Comparison of ENCODE assay signal across 15 cellular contexts in the genomic region with DNA sequence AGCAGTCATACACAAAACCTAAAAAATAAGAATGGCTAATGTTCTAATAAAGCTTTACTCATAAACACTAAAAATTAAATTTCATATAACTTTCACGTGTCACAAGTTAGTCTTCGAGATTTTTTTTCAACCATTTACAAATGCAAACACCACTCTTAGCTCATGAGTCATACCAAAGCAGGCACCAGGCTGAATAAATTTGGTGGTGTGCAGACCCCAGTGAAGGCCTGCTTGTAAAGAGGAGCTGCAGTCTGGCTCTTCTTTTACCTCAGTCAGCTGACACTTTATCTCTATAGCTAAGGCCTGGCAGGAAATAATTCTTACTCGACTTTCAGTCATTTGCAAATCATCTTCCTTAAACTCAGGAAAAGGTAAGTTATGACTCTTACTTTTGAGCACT. TPM values are rescaled to one million over a fixed set of nuclear protein-coding genes. Genes with fewer than 3 reads are reported as not detected.
A peak's percentile ranks its signal among the peaks of the same experiment; 100 is the strongest.
DNase-seq lines count a peak whose midpoint lies in the region; ATAC-seq, FAIRE-seq and TF ChIP-seq lines count a peak whose summit lies in the region.
"Had no signal": no experiment of that assay in that cellular context is flagged by ENCODE, and none has a peak within 500 bp of the region (broad histone marks: within the 10 kb centered on the region; RNA-seq: fewer than 3 reads in every experiment).

No MANE protein-coding gene starts in this region.

- no peak overlapping the region for H3K4me2 ChIP-seq in K562 (ENCODE audit: insufficient read depth, low read length)

- CTCF ChIA-PET in K562 (lab: Yijun Ruan, JAX; ENCODE audit: low intra/inter-chr PET ratio), result no interaction called here

- peaks cover 6% of the 10 kb centered on the region; the same call in 1 of the 3 replicates for H3K79me2 ChIP-seq in K562 (ENCODE audit: control insufficient read depth, insufficient read depth, low read length)

- TF ChIP-seq EP300 in K562 (IDR thresholded peaks at IDR 0.05; ENCODE audit: low read length), result no peak

- H3K27ac ChIP-seq in K562 (ENCODE audit: extremely low read depth, low read depth, low read length) (no peak overlapping the region), mesodermal cell (ENCODE audit: low read depth, low read length, severe bottlenecking) (peak overlapping the region; percentile 6)
- H3K27ac ChIP-seq: SJSA1 had no signal

- no peak for TF ChIP-seq CTCF in K562 (IDR thresholded peaks at IDR 0.05 in 2 of 3, conservative IDR thresholded peaks at IDR 0.05 in 1 of 3; ENCODE audit: insufficient read depth in 2 of 3, low read depth in 1 of 3, low read length in 3 of 3)

- WGBS in K562 (ENCODE audit: insufficient coverage, low coverage, missing lambda C conversion rate), result 58% methylated on average over 3 of the region's 3 CpGs
- WGBS in mesodermal cell (ENCODE audit: insufficient coverage in 2 of 2), 2 experiments, result 100% methylated on average over 1 of the region's 3 CpGs; no CpG with 5 or more reads in 1 of the 2 experiments

- POLR2A ChIA-PET in K562 (lab: Yijun Ruan, JAX), result interaction anchor here (0.6 to 1.7 kb wide), 3 partner anchors 10 to 84 kb away, joined by 3 to 10 read pairs (median 5); no protein-coding TSS in a partner anchor

- H3K36me3 ChIP-seq in K562 (ENCODE audit: control insufficient read depth, insufficient read depth, low read length) (peaks cover 13% of the 10 kb centered on the region; the same call in 2 of the 3 replicates), mesodermal cell (ENCODE audit: control insufficient read depth, insufficient read depth, low read length) (peaks cover 19% of the 10 kb centered on the region)
- H3K36me3 ChIP-seq: HAP-1 had no signal

- no peaks in the 10 kb centered on the region for H3K9me1 ChIP-seq in K562 (ENCODE audit: control insufficient read depth, insufficient read depth, low read length)

- no peak for FAIRE-seq in K562 (lab: Jason Lieb, UNC)

- no peak overlapping the region for H3K9ac ChIP-seq in K562 (ENCODE audit: insufficient read depth in 1 of 2, low read depth in 2 of 2, low read length in 2 of 2)

- no TSS peak for BruUV-seq in K562 (replicated peaks; lab: Mats Ljungman, UMichigan)

- no peaks in the 10 kb centered on the region; a peak in 1 of 5 replicates for H3K4me1 ChIP-seq in K562 (replicated peaks in 1 of 2; ENCODE audit: control insufficient read depth in 2 of 2, insufficient read depth in 2 of 2, low read length in 2 of 2)
- H3K4me1 ChIP-seq in mesodermal cell (ENCODE audit: control insufficient read depth, insufficient read depth, low read length, poor library complexity, severe bottlenecking), result peaks cover 9% of the 10 kb centered on the region
- H3K4me1 ChIP-seq: HAP-1 had no signal

- H2AFZ ChIP-seq in K562 (ENCODE audit: low read depth, low read length), result no peak overlapping the region

- H3K4me3 ChIP-seq in K562, result no peak overlapping the region
- no peak overlapping the region for H3K4me3 ChIP-seq in mesodermal cell (ENCODE audit: extremely low read depth, insufficient read depth, low read length, poor library complexity, severe bottlenecking)
- H3K4me3 ChIP-seq: HAP-1, SJSA1 had no signal

- ATAC-seq in K562 (no peak), GM19455 (IDR thresholded peaks at IDR 0.05; ENCODE audit: unreplicated experiment) (no peak), GM19328 (IDR thresholded peaks at IDR 0.05; ENCODE audit: unreplicated experiment) (no peak)
- ATAC-seq: PC-3 had no signal

- H3K9me3 ChIP-seq in K562 (replicated peaks; ENCODE audit: control insufficient read depth, insufficient read depth, low read depth, low read length) (peaks cover 3% of the 10 kb centered on the region; the same call in 1 of the 2 replicates), mesodermal cell (ENCODE audit: control insufficient read depth, low read length) (no peaks in the 10 kb centered on the region)
- H3K9me3 ChIP-seq: HAP-1, SJSA1 had no signal

- H4K20me1 ChIP-seq in K562 (replicated peaks; ENCODE audit: control insufficient read depth, insufficient read depth, low read length), result no peaks in the 10 kb centered on the region

- no peak for TF ChIP-seq POLR2A in K562 (conservative IDR thresholded peaks at IDR 0.05)

- in situ Hi-C loops in K562 (cut with MboI), result no loop called here

- DNase-seq in EL, result peak; percentile 5
- peak; percentile 44 to 47 for DNase-seq in Kasumi-1 (lab: John Stamatoyannopoulos, UW)
- DNase-seq in K562 (ENCODE audit: extremely low read depth in 1 of 4, low spot score in 3 of 4), result no peak
- no peak for DNase-seq in stimulated activated CD4-positive, alpha-beta T cell treated with anti-CD3 and anti-CD28 coated beads, Interleukin-4, amount 100 ng/mL, for 4 hours
- DNase-seq: ACHN; CD4-positive, alpha-beta memory T cell; NCI-H1092 treated with DMSO at 0.1 percent for 48 hours; NCI-H1694; NCI-H446; PC-3 had no signal

- no peaks in the 10 kb centered on the region for H3K27me3 ChIP-seq in K562 (ENCODE audit: control insufficient read depth in 2 of 2, insufficient read depth in 2 of 2, low read length in 2 of 2)
- H3K27me3 ChIP-seq: SJSA1 had no signal

- intact Hi-C loops in K562 (cut with micrococcal nuclease), result no loop called here

- TF ChIP-seq RAD21 in K562 (CRISPR knock-in tag; conservative IDR thresholded peaks at IDR 0.05 in 1 of 2, IDR thresholded peaks at IDR 0.05 in 1 of 2), result no peak

RNA-seq across cellular contexts. Expression of gene CLOCK, which starts 37.4 kb away (rescaled TPM):
- 19.0 and 56.6 TPM in 2 replicates for total RNA-seq in K562 (2011; cell fraction: chromatin; rRNA removed; ENCODE audit: low replicate concordance)
- total RNA-seq in K562 (2011; cell fraction: nucleolus; rRNA removed), result 11.3 and 13.7 TPM in 2 replicates
- total RNA-seq in K562 (2011; cell fraction: nucleoplasm; rRNA removed), result 21.7 and 34.1 TPM in 2 replicates
- total RNA-seq in K562 (2014; rRNA removed), result 7.6 and 8.1 TPM in 2 replicates
- total RNA-seq in K562 (2014; rRNA removed; fragmentation: Illumina TruSeq; extraction: Trizol), result 13.0 and 13.1 TPM in 2 replicates
- total RNA-seq in K562 (2015; rRNA removed; fragmentation: Illumina TruSeq; extraction: Trizol), result 13.4 and 14.4 TPM in 2 replicates
- total RNA-seq in K562 (2021), result 10.4 and 11.1 TPM in 2 replicates
- 11.5 and 12.8 TPM in 2 replicates for polyA plus RNA-seq in K562 (2011; rRNA removed)
- polyA plus RNA-seq in K562 (2011; cell fraction: cytosol; rRNA removed), result 5.6 and 5.9 TPM in 2 replicates
- polyA plus RNA-seq in K562 (2011; cell fraction: nucleus; rRNA removed), result 20.8 and 20.9 TPM in 2 replicates
- 6.8 and 8.2 TPM in 2 replicates for polyA plus RNA-seq in K562 (2012)
- polyA plus RNA-seq in K562 (2014; fragmentation: Illumina TruSeq; extraction: Trizol), result 7.5 and 9.4 TPM in 2 replicates
- 1 to 10 TPM; 3.7 to 4.5 TPM for polyA plus RNA-seq in K562 (2014; fragmentation: Nextera tagmentation; extraction: Ambion mirVana)
- polyA plus RNA-seq in K562 (2014; rRNA removed), result 7.3 and 10.1 TPM in 2 replicates
- polyA minus RNA-seq in K562 (2011; rRNA and poly(A)+ RNA removed), result 26.4 and 36.7 TPM in 2 replicates
- polyA minus RNA-seq in K562 (2011; cell fraction: cytosol; rRNA and poly(A)+ RNA removed), result 7.6 and 15.2 TPM in 2 replicates
- 24.5 and 39.3 TPM in 2 replicates for polyA minus RNA-seq in K562 (2011; cell fraction: nucleus; rRNA and poly(A)+ RNA removed)
- polyA plus RNA-seq in mesodermal cell (2013, experiment 1 of 2), result 16.1 TPM
- 16.9 TPM for polyA plus RNA-seq in mesodermal cell (2013, experiment 2 of 2)

Comparison
In these comparisons a context has a peak if more than half of its experiments do, and no peak if none do; other contexts are left out.
1. DNase-seq: peak in EL (single experiment) and Kasumi-1 (2 of 2); none in K562 (0 of 4) and stimulated activated CD4-positive, alpha-beta T cell treated with anti-CD3 and anti-CD28 coated beads, Interleukin-4, amount 100 ng/mL, for 4 hours (0 of 2).